ENCODE assay signal across 1 cellular context in the genomic region with DNA sequence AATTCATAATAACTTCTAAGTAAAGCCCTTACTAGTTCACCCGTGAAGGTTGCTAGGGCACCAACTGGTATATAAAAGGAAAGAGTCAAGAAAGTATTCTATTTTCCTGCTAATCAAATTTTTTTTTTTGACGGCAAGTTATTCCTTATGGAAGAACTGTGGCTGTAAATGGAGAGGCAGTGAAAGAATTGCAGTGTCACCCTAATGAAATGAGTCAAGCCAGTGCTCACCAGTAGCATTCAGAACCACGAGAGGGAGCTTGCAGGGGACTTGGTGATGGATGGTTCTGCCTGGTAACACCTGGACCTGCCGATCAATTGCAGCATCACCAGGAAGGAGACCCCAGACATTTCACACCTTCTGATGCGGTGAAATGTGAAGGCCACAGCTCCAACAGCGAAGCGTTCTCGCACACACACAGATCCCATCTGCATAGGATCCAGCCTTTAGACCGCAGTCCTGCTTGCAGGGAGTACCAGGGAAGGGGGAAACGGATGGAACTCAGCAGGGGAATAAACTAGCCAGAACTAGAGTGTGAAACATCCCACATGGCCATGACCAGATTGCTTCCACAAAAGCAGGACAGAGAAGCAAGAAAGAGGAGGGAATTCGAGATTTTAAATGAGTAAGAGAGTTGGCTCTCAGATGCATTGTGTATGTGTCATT.
TF ChIP-seq lines count a peak whose summit lies in the region.

No MANE protein-coding gene starts in this region.

TF ChIP-seq in GM23338, 12 proteins besides CTCF, POLR2A, EP300 and RAD21:
- TF ChIP-seq ZNF114 (CRISPR knock-in tag; IDR thresholded peaks at IDR 0.05) (no peak), POLR2AphosphoS5 (IDR thresholded peaks at IDR 0.05; ENCODE audit: low read depth) (no peak), STAT1 (IDR thresholded peaks at IDR 0.05; ENCODE audit: unreplicated experiment) (no peak), EZH2phosphoT487 (IDR thresholded peaks at IDR 0.05; ENCODE audit: unreplicated experiment) (no peak), CREB1 (CRISPR knock-in tag; IDR thresholded peaks at IDR 0.05; ENCODE audit: low read depth) (no peak), EZH2 (IDR thresholded peaks at IDR 0.05; ENCODE audit: low read depth, unreplicated experiment) (no peak), ZNF331 (CRISPR knock-in tag; IDR thresholded peaks at IDR 0.05; ENCODE audit: low read depth) (no peak), NANOG (IDR thresholded peaks at IDR 0.05; ENCODE audit: borderline replicate concordance) (no peak), JUNB (IDR thresholded peaks at IDR 0.05; ENCODE audit: unreplicated experiment) (no peak)
- TF ChIP-seq, protein P1, sequence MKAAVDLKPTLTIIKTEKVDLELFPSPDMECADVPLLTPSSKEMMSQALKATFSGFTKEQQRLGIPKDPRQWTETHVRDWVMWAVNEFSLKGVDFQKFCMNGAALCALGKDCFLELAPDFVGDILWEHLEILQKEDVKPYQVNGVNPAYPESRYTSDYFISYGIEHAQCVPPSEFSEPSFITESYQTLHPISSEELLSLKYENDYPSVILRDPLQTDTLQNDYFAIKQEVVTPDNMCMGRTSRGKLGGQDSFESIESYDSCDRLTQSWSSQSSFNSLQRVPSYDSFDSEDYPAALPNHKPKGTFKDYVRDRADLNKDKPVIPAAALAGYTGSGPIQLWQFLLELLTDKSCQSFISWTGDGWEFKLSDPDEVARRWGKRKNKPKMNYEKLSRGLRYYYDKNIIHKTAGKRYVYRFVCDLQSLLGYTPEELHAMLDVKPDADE (IDR thresholded peaks at IDR 0.05) = no peak
- TF ChIP-seq, protein P2, sequence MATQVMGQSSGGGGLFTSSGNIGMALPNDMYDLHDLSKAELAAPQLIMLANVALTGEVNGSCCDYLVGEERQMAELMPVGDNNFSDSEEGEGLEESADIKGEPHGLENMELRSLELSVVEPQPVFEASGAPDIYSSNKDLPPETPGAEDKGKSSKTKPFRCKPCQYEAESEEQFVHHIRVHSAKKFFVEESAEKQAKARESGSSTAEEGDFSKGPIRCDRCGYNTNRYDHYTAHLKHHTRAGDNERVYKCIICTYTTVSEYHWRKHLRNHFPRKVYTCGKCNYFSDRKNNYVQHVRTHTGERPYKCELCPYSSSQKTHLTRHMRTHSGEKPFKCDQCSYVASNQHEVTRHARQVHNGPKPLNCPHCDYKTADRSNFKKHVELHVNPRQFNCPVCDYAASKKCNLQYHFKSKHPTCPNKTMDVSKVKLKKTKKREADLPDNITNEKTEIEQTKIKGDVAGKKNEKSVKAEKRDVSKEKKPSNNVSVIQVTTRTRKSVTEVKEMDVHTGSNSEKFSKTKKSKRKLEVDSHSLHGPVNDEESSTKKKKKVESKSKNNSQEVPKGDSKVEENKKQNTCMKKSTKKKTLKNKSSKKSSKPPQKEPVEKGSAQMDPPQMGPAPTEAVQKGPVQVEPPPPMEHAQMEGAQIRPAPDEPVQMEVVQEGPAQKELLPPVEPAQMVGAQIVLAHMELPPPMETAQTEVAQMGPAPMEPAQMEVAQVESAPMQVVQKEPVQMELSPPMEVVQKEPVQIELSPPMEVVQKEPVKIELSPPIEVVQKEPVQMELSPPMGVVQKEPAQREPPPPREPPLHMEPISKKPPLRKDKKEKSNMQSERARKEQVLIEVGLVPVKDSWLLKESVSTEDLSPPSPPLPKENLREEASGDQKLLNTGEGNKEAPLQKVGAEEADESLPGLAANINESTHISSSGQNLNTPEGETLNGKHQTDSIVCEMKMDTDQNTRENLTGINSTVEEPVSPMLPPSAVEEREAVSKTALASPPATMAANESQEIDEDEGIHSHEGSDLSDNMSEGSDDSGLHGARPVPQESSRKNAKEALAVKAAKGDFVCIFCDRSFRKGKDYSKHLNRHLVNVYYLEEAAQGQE (IDR thresholded peaks at IDR 0.05; ENCODE audit: unreplicated experiment) = no peak
- TF ChIP-seq, protein P3, sequence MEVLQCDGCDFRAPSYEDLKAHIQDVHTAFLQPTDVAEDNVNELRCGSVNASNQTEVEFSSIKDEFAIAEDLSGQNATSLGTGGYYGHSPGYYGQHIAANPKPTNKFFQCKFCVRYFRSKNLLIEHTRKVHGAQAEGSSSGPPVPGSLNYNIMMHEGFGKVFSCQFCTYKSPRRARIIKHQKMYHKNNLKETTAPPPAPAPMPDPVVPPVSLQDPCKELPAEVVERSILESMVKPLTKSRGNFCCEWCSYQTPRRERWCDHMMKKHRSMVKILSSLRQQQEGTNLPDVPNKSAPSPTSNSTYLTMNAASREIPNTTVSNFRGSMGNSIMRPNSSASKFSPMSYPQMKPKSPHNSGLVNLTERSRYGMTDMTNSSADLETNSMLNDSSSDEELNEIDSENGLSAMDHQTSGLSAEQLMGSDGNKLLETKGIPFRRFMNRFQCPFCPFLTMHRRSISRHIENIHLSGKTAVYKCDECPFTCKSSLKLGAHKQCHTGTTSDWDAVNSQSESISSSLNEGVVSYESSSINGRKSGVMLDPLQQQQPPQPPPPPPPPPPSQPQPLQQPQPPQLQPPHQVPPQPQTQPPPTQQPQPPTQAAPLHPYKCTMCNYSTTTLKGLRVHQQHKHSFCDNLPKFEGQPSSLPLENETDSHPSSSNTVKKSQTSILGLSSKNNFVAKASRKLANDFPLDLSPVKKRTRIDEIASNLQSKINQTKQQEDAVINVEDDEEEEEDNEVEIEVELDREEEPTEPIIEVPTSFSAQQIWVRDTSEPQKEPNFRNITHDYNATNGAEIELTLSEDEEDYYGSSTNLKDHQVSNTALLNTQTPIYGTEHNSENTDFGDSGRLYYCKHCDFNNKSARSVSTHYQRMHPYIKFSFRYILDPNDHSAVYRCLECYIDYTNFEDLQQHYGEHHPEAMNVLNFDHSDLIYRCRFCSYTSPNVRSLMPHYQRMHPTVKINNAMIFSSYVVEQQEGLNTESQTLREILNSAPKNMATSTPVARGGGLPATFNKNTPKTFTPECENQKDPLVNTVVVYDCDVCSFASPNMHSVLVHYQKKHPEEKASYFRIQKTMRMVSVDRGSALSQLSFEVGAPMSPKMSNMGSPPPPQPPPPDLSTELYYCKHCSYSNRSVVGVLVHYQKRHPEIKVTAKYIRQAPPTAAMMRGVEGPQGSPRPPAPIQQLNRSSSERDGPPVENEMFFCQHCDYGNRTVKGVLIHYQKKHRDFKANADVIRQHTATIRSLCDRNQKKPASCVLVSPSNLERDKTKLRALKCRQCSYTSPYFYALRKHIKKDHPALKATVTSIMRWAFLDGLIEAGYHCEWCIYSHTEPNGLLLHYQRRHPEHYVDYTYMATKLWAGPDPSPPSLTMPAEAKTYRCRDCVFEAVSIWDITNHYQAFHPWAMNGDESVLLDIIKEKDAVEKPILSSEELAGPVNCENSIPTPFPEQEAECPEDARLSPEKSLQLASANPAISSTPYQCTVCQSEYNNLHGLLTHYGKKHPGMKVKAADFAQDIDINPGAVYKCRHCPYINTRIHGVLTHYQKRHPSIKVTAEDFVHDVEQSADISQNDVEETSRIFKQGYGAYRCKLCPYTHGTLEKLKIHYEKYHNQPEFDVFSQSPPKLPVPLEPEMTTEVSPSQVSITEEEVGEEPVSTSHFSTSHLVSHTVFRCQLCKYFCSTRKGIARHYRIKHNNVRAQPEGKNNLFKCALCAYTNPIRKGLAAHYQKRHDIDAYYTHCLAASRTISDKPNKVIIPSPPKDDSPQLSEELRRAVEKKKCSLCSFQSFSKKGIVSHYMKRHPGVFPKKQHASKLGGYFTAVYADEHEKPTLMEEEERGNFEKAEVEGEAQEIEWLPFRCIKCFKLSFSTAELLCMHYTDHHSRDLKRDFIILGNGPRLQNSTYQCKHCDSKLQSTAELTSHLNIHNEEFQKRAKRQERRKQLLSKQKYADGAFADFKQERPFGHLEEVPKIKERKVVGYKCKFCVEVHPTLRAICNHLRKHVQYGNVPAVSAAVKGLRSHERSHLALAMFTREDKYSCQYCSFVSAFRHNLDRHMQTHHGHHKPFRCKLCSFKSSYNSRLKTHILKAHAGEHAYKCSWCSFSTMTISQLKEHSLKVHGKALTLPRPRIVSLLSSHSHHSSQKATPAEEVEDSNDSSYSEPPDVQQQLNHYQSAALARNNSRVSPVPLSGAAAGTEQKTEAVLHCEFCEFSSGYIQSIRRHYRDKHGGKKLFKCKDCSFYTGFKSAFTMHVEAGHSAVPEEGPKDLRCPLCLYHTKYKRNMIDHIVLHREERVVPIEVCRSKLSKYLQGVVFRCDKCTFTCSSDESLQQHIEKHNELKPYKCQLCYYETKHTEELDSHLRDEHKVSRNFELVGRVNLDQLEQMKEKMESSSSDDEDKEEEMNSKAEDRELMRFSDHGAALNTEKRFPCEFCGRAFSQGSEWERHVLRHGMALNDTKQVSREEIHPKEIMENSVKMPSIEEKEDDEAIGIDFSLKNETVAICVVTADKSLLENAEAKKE (CRISPR knock-in tag; IDR thresholded peaks at IDR 0.05) = no peak
